In genomic region chr16:89972244-89973234, GRCh38 we compare ENCODE assay signal across 8 cellular contexts. TPM values are rescaled to one million over a fixed set of nuclear protein-coding genes. Genes with fewer than 3 reads are reported as not detected.
A peak's percentile ranks its signal among the peaks of the same experiment; 100 is the strongest.
DNase-seq lines count a peak whose midpoint lies in the region; ATAC-seq lines count a peak whose summit lies in the region.

No MANE protein-coding gene starts in this region.

- H3K27me3 ChIP-seq in esophagus (ENCODE audit: control insufficient read depth in 1 of 2, insufficient read depth in 2 of 2, low read length in 2 of 2) (no peaks in the 10 kb centered on the region), muscle layer of colon (ENCODE audit: control insufficient read depth in 1 of 2, insufficient read depth in 2 of 2, low read length in 2 of 2) (no peaks in the 10 kb centered on the region)

- H3K9ac ChIP-seq in muscle layer of colon (ENCODE audit: low read length): peak overlapping the region; percentile 82

- peak; percentile 88 for ATAC-seq in GM21381 (IDR thresholded peaks at IDR 0.05; ENCODE audit: unreplicated experiment)

- H3K27ac ChIP-seq in esophagus (ENCODE audit: low read depth in 2 of 2, low read length in 1 of 2) (peak overlapping the region; percentile 90 to 94), muscle layer of colon (ENCODE audit: low read depth, low read length) (peak overlapping the region; percentile 97)

- peaks cover 0 to 7% of the 10 kb centered on the region in 2 donors for H3K4me1 ChIP-seq in esophagus (ENCODE audit: control insufficient read depth in 2 of 2, insufficient read depth in 2 of 2, low read length in 1 of 2)
- H3K4me1 ChIP-seq in muscle layer of colon (ENCODE audit: insufficient read depth, low read length): peaks cover 20% of the 10 kb centered on the region

- H3K4me3 ChIP-seq in esophagus (ENCODE audit: low read depth in 1 of 2, low read length in 2 of 2): peak overlapping the region; percentile 93 to 99
- H3K4me3 ChIP-seq in muscle layer of colon (ENCODE audit: low read depth in 1 of 2, low read length in 2 of 2): peak overlapping the region; percentile 92 to 99

- 0 to 1% methylated on average over 82 to 104 of the region's 104 CpGs for WGBS in esophagus, 2 donors

- H3K9me3 ChIP-seq in esophagus (ENCODE audit: control insufficient read depth in 2 of 2, insufficient read depth in 1 of 2, low read depth in 1 of 2, low read length in 1 of 2) (peaks cover 0 to 5% of the 10 kb centered on the region in 2 donors), muscle layer of colon (ENCODE audit: low read length) (no peaks in the 10 kb centered on the region)

- peaks cover 0 to 6% of the 10 kb centered on the region in 2 donors for H3K36me3 ChIP-seq in esophagus (ENCODE audit: control insufficient read depth in 2 of 2, insufficient read depth in 2 of 2, low read length in 1 of 2)
- H3K36me3 ChIP-seq in muscle layer of colon (ENCODE audit: insufficient read depth, low read length): peaks cover 2% of the 10 kb centered on the region

- peak; percentile 100 for DNase-seq in D341Med (ENCODE audit: low spot score)
- peak in 75 of 76 experiments; percentile 17 to 92 (median 80) for DNase-seq in HUDEP-2 (lab: John Stamatoyannopoulos, UW; ENCODE audit: unreplicated experiment in 76 of 76)
- DNase-seq in OCI-M1 (lab: John Stamatoyannopoulos, UW): peak; percentile 97
- DNase-seq in activated T-cell treated with anti-CD3 and anti-CD28 coated beads for 48 hours (ENCODE audit: low read depth): peak; percentile 93
- peak; percentile 92 for DNase-seq in stimulated activated CD8-positive, alpha-beta memory T cell treated with anti-CD3 and anti-CD28 coated beads, Interleukin-4, amount 100 ng/mL, for 48 hours

RNA-seq across cellular contexts. Expression of gene DEF8, which starts 24.0 kb away (rescaled TPM):
- 10 to 100 TPM; 47.0 to 47.2 TPM for polyA plus RNA-seq in esophagus

RNA-seq across cellular contexts. Expression of gene DBNDD1, which starts 46.7 kb away (rescaled TPM):
- polyA plus RNA-seq in esophagus: 10 to 100 TPM; 17.9 TPM

RNA-seq across cellular contexts. Expression of gene TUBB3, which starts 49.4 kb away (rescaled TPM):
- 1 to 10 TPM in 1 of 2 donors, under 1 TPM in 1; 0.16 to 1.5 TPM for polyA plus RNA-seq in esophagus

RNA-seq across cellular contexts. Expression of gene MC1R, which starts 53.9 kb away (rescaled TPM):
- 1 to 10 TPM; 1.3 to 3.3 TPM for polyA plus RNA-seq in esophagus

Comparison
In these comparisons a context has a peak if more than half of its experiments do, and no peak if none do; other contexts are left out.
1. Peak in every context shown above with its lines: DNase-seq, ATAC-seq, H3K4me3 ChIP-seq and H3K27ac ChIP-seq.